In genomic region chr2:9142551-9143263, GRCh38 we compare ENCODE assay signal across 7 cellular contexts.
DNase-seq lines count a peak whose midpoint lies in the region; ATAC-seq, FAIRE-seq and TF ChIP-seq lines count a peak whose summit lies in the region.

No MANE protein-coding gene starts in this region.

- no peak for FAIRE-seq in small intestine (lab: Jason Lieb, UNC)

- TF ChIP-seq CTCF in GM12875 (IDR thresholded peaks at IDR 0.05; ENCODE audit: borderline replicate concordance, insufficient read depth, low read depth, low read length) (peak; percentile 99), VCaP (conservative IDR thresholded peaks at IDR 0.05) (peak; percentile 97), breast epithelium (IDR thresholded peaks at IDR 0.05) (peak; percentile 97 to 98 (median 97))

- peaks cover 4% of the 10 kb centered on the region in 2 donors for H3K4me1 ChIP-seq in breast epithelium
- no peaks in the 10 kb centered on the region for H3K4me1 ChIP-seq in small intestine (ENCODE audit: control insufficient read depth in 2 of 2, insufficient read depth in 1 of 2, low read depth in 1 of 2, low read length in 1 of 2)

- H3K27ac ChIP-seq in VCaP: peak overlapping the region; percentile 48; the same call in 1 of the 2 replicates
- peak overlapping the region in 1 of 2 donors; percentile 17 for H3K27ac ChIP-seq in breast epithelium
- H3K27ac ChIP-seq in small intestine (ENCODE audit: low read depth in 1 of 2, low read length in 1 of 2): peak overlapping the region in 1 of 2 donors; percentile 22

- no peak for TF ChIP-seq POLR2A in breast epithelium (IDR thresholded peaks at IDR 0.05)

- peak; percentile 38 for DNase-seq in NCI-H2107 treated with DMSO at 0.1 percent for 48 hours (lab: John Stamatoyannopoulos, UW; ENCODE audit: unreplicated experiment)
- DNase-seq in breast epithelium (ENCODE audit: low spot score in 2 of 2): peak; percentile 63 to 80
- peak; percentile 89 for DNase-seq in iPS-NIHi11 (ENCODE audit: low spot score)
- DNase-seq in small intestine: peak; percentile 87

- no peaks in the 10 kb centered on the region for H3K27me3 ChIP-seq in breast epithelium
- H3K27me3 ChIP-seq in small intestine (ENCODE audit: control insufficient read depth in 2 of 2, insufficient read depth in 2 of 2, low read length in 2 of 2): no peaks in the 10 kb centered on the region

- H3K36me3 ChIP-seq in breast epithelium: no peaks in the 10 kb centered on the region
- H3K36me3 ChIP-seq in small intestine (ENCODE audit: control insufficient read depth in 2 of 2, insufficient read depth in 2 of 2, low read length in 2 of 2): no peaks in the 10 kb centered on the region

- WGBS in small intestine, 3 donors: 4 to 9% (median 8%) methylated on average over 39 to 40 of the region's 40 CpGs

- ATAC-seq in HG02610 (IDR thresholded peaks at IDR 0.05; ENCODE audit: unreplicated experiment): peak; percentile 81

- intact Hi-C loops in breast epithelium (cut with DNase I; ENCODE audit: low total_unique reads): loop anchor here (10.0 kb wide), 1 partner anchor 202 kb away; no protein-coding TSS in a partner anchor

- no peaks in the 10 kb centered on the region for H3K9me3 ChIP-seq in breast epithelium
- no peaks in the 10 kb centered on the region for H3K9me3 ChIP-seq in small intestine (ENCODE audit: control insufficient read depth, low read depth)

- H3K4me3 ChIP-seq in GM12875 (ENCODE audit: low read depth, low read length) (no peak overlapping the region), breast epithelium (peak overlapping the region in 2 of 3 donors; percentile 12 to 56), small intestine (ENCODE audit: low read depth in 1 of 2, low read length in 2 of 2) (no peak overlapping the region)

Comparison
In these comparisons a context has a peak if more than half of its experiments do, and no peak if none do; other contexts are left out.
1. H3K4me3 ChIP-seq: peak in breast epithelium (2 of 3); none in GM12875 (single experiment) and small intestine (0 of 2).
2. DNase-seq: peak in every context shown above with its lines; median percentile 89 in iPS-NIHi11; 87 in small intestine; 72 in breast epithelium; 38 in NCI-H2107 treated with DMSO at 0.1 percent for 48 hours.
3. Peak in every context shown above with its lines, with median percentiles within 50 percentile points of each other: CTCF ChIP-seq.